Comparison of ENCODE assay signal across 10 cellular contexts in genomic region chr20:1935696-1936366, GRCh38. TPM values are rescaled to one million over a fixed set of nuclear protein-coding genes. Genes with fewer than 3 reads are reported as not detected.
DNase-seq lines count a peak whose midpoint lies in the region; ATAC-seq and TF ChIP-seq lines count a peak whose summit lies in the region.
"Had no signal": no experiment of that assay in that cellular context is flagged by ENCODE, and none has a peak within 500 bp of the region (broad histone marks: within the 10 kb centered on the region; RNA-seq: fewer than 3 reads in every experiment).

No MANE protein-coding gene starts in this region.

- H3K27ac ChIP-seq in VCaP = peak overlapping the region; percentile 59
- H3K27ac ChIP-seq in neutrophil = peak overlapping the region; percentile 45

- intact Hi-C loops in Right ventricle myocardium superior (cut with DNase I) = no loop called here

- TF ChIP-seq CTCF in VCaP (conservative IDR thresholded peaks at IDR 0.05) (no peak), neutrophil (IDR thresholded peaks at IDR 0.05) (no peak)

- peak; percentile 92 for DNase-seq in Ammon's horn (ENCODE audit: low spot score)
- DNase-seq in Right ventricle myocardium superior = peak; percentile 83
- DNase-seq in SKM-1 treated with dmso at 0.1 percent for 144 hours (lab: John Stamatoyannopoulos, UW; ENCODE audit: unreplicated experiment) = no peak
- no peak for DNase-seq in dedifferentiated amniotic fluid mesenchymal stem cell (ENCODE audit: extremely low spot score)
- DNase-seq in retina = no peak
- DNase-seq: activated T-cell treated with anti-CD3 and anti-CD28 coated beads, Interleukin-2, amount 50 U/mL, for 24 hours; stimulated activated CD8-positive, alpha-beta memory T cell treated with anti-CD3 and anti-CD28 coated beads, Interleukin-4, amount 100 ng/mL, for 48 hours had no signal

- H3K9me3 ChIP-seq in neutrophil = no peaks in the 10 kb centered on the region

- ATAC-seq in Right ventricle myocardium superior (ENCODE audit: poor library complexity) = peak; percentile 61
- no peak for ATAC-seq in GM19324 (IDR thresholded peaks at IDR 0.05; ENCODE audit: low FRiP score, unreplicated experiment)

- peaks cover 100% of the 10 kb centered on the region for H3K36me3 ChIP-seq in neutrophil

- H3K27me3 ChIP-seq in neutrophil = no peaks in the 10 kb centered on the region

- H3K4me1 ChIP-seq in neutrophil (ENCODE audit: control insufficient read depth in 1 of 2, insufficient read depth in 1 of 2, low read depth in 1 of 2, low read length in 1 of 2) = peaks cover 20 to 36% of the 10 kb centered on the region in 2 experiments

- H3K4me3 ChIP-seq in neutrophil (ENCODE audit: low read depth in 1 of 2, low read length in 1 of 2) = no peak overlapping the region

RNA-seq across cellular contexts. Expression of gene SIRPA, which starts 40.6 kb away (rescaled TPM):
- total RNA-seq in Right ventricle myocardium superior = 19.5 TPM

RNA-seq across cellular contexts. Expression of gene PDYN, which starts 58.0 kb away (rescaled TPM):
- total RNA-seq in Right ventricle myocardium superior = not detected

Comparison
In these comparisons a context has a peak if more than half of its experiments do, and no peak if none do; other contexts are left out.
1. DNase-seq: peak in Ammon's horn (single experiment) and Right ventricle myocardium superior (single experiment); none in SKM-1 treated with dmso at 0.1 percent for 144 hours (single experiment), dedifferentiated amniotic fluid mesenchymal stem cell (single experiment) and retina (single experiment).